In the genomic region with DNA sequence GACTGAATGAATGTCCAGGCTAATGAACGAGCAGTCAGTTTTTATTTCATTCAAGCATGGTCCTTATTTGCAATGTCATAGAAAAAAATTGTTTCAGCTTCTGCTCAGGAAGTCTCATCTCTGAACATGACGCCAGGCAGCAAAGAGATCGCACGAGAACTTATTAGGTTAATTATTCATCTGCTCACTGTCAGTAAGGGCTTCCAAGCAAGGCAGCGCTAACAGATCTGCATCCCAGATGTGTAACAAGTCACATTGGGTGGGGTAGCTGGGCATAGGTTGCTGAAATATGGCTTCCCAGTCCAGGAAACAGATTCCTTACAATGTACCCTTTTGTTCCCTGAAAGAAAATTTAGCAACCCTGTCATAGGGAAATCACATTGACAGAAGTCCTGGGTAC, we compare ENCODE assay signal across 16 cellular contexts.
DNase-seq lines count a peak whose midpoint lies in the region; ATAC-seq and TF ChIP-seq lines count a peak whose summit lies in the region.
"Had no signal": no experiment of that assay in that cellular context is flagged by ENCODE, and none has a peak within 500 bp of the region (broad histone marks: within the 10 kb centered on the region; RNA-seq: fewer than 3 reads in every experiment).

No MANE protein-coding gene starts in this region.

- no peak overlapping the region for H3K4me3 Mint-ChIP-seq in activated CD4-positive, alpha-beta memory T cell treated with anti-CD3 and anti-CD28 coated beads for 36 hours
- no peak overlapping the region for H3K4me3 Mint-ChIP-seq in activated CD4-positive, alpha-beta memory T cell treated with anti-CD3 and anti-CD28 coated beads, Interleukin-2, amount 10 ng/mL, durations not matched to agents 7 days and 5 days
- no peak overlapping the region for H3K4me3 Mint-ChIP-seq in activated CD8-positive, alpha-beta T cell treated with anti-CD3 and anti-CD28 coated beads, Interleukin-2, amount 10 ng/mL, durations not matched to agents 7 days and 5 days
- H3K4me3 Mint-ChIP-seq in natural killer cell treated with Interleukin-12 subunit alpha and Interleukin-12 subunit beta and Interleukin-15 and Interleukin-18, amount 100 ng/mL, for 72 hours = peak overlapping the region; percentile 54
- H3K4me3 Mint-ChIP-seq in Calu3 (ENCODE audit: low read depth, unreplicated experiment) = no peak overlapping the region

- POLR2A ChIA-PET in activated CD4-positive, alpha-beta memory T cell treated with anti-CD3 and anti-CD28 coated beads for 36 hours (lab: Charles Lee) = no interaction called here
- POLR2A ChIA-PET in activated CD4-positive, alpha-beta memory T cell treated with anti-CD3 and anti-CD28 coated beads, Interleukin-2, amount 10 ng/mL, durations not matched to agents 7 days and 5 days (lab: Charles Lee) = interaction anchor here (0.6 to 2.8 kb wide), 3 partner anchors 8 to 62 kb away, joined by 3 to 12 read pairs (median 3); a partner anchor contains a TSS
- POLR2A ChIA-PET in activated CD8-positive, alpha-beta T cell treated with anti-CD3 and anti-CD28 coated beads, Interleukin-2, amount 10 ng/mL, durations not matched to agents 7 days and 5 days (lab: Charles Lee) = no interaction called here

- peak; percentile 38 for ATAC-seq in GM21825 (IDR thresholded peaks at IDR 0.05; ENCODE audit: unreplicated experiment)
- ATAC-seq in activated CD8-positive, alpha-beta T cell treated with anti-CD3 and anti-CD28 coated beads, Interleukin-2, amount 10 ng/mL, durations not matched to agents 7 days and 5 days = no peak
- no peak for ATAC-seq in natural killer cell treated with Interleukin-12 subunit alpha and Interleukin-12 subunit beta and Interleukin-15 and Interleukin-18, amount 100 ng/mL, for 72 hours

- CTCF ChIA-PET in activated CD4-positive, alpha-beta memory T cell treated with anti-CD3 and anti-CD28 coated beads for 36 hours (lab: Charles Lee) = interaction anchor here (2.0 kb wide), 1 partner anchor 8 kb away, joined by 4 read pairs; no protein-coding TSS in a partner anchor
- CTCF ChIA-PET in activated CD4-positive, alpha-beta memory T cell treated with anti-CD3 and anti-CD28 coated beads, Interleukin-2, amount 10 ng/mL, durations not matched to agents 7 days and 5 days (lab: Charles Lee) = no interaction called here
- CTCF ChIA-PET in activated CD8-positive, alpha-beta T cell treated with anti-CD3 and anti-CD28 coated beads, Interleukin-2, amount 10 ng/mL, durations not matched to agents 7 days and 5 days (lab: Charles Lee) = no interaction called here
- CTCF ChIA-PET in Calu3 (lab: Charles Lee) = no interaction called here

- H3K9me3 Mint-ChIP-seq in activated CD4-positive, alpha-beta memory T cell treated with anti-CD3 and anti-CD28 coated beads for 36 hours = no peaks in the 10 kb centered on the region
- H3K9me3 Mint-ChIP-seq in activated CD4-positive, alpha-beta memory T cell treated with anti-CD3 and anti-CD28 coated beads, Interleukin-2, amount 10 ng/mL, durations not matched to agents 7 days and 5 days = no peaks in the 10 kb centered on the region
- no peaks in the 10 kb centered on the region for H3K9me3 Mint-ChIP-seq in activated CD8-positive, alpha-beta T cell treated with anti-CD3 and anti-CD28 coated beads, Interleukin-2, amount 10 ng/mL, durations not matched to agents 7 days and 5 days (ENCODE audit: insufficient read depth)
- no peaks in the 10 kb centered on the region for H3K9me3 Mint-ChIP-seq in natural killer cell treated with Interleukin-12 subunit alpha and Interleukin-12 subunit beta and Interleukin-15 and Interleukin-18, amount 100 ng/mL, for 72 hours
- no peaks in the 10 kb centered on the region for H3K9me3 Mint-ChIP-seq in Calu3 (ENCODE audit: low read depth, unreplicated experiment)

- intact Hi-C loops in activated CD4-positive, alpha-beta memory T cell treated with anti-CD3 and anti-CD28 coated beads for 36 hours (cut with micrococcal nuclease) = no loop called here
- intact Hi-C loops in Calu3 (cut with micrococcal nuclease; ENCODE audit: unreplicated experiment) = no loop called here

- no peaks in the 10 kb centered on the region for H3K27me3 Mint-ChIP-seq in activated CD4-positive, alpha-beta memory T cell treated with anti-CD3 and anti-CD28 coated beads for 36 hours
- no peaks in the 10 kb centered on the region for H3K27me3 Mint-ChIP-seq in activated CD4-positive, alpha-beta memory T cell treated with anti-CD3 and anti-CD28 coated beads, Interleukin-2, amount 10 ng/mL, durations not matched to agents 7 days and 5 days
- H3K27me3 Mint-ChIP-seq in activated CD8-positive, alpha-beta T cell treated with anti-CD3 and anti-CD28 coated beads, Interleukin-2, amount 10 ng/mL, durations not matched to agents 7 days and 5 days (ENCODE audit: low read depth) = no peaks in the 10 kb centered on the region
- no peaks in the 10 kb centered on the region for H3K27me3 Mint-ChIP-seq in natural killer cell treated with Interleukin-12 subunit alpha and Interleukin-12 subunit beta and Interleukin-15 and Interleukin-18, amount 100 ng/mL, for 72 hours
- H3K27me3 Mint-ChIP-seq in Calu3 (ENCODE audit: unreplicated experiment) = no peaks in the 10 kb centered on the region

- no peak for DNase-seq in activated CD4-positive, alpha-beta memory T cell treated with anti-CD3 and anti-CD28 coated beads for 36 hours
- no peak for DNase-seq in activated CD4-positive, alpha-beta memory T cell treated with anti-CD3 and anti-CD28 coated beads, Interleukin-2, amount 10 ng/mL, durations not matched to agents 7 days and 5 days
- DNase-seq in activated CD8-positive, alpha-beta T cell treated with anti-CD3 and anti-CD28 coated beads, Interleukin-2, amount 10 ng/mL, durations not matched to agents 7 days and 5 days = peak; percentile 18
- DNase-seq in natural killer cell treated with Interleukin-12 subunit alpha and Interleukin-12 subunit beta and Interleukin-15 and Interleukin-18, amount 100 ng/mL, for 72 hours (ENCODE audit: low spot score) = no peak
- DNase-seq in cerebellar cortex (ENCODE audit: low spot score) (no peak), Calu3 (no peak), NCI-H345 (lab: John Stamatoyannopoulos, UW) (no peak)
- DNase-seq: activated CD4-positive, CD25-positive, alpha-beta regulatory T cell; central memory CD4-positive, alpha-beta T cell; DMS53; Karpas-422; NCI-H187; posterior cingulate gyrus; SHP77; stimulated activated CD8-positive, alpha-beta memory T cell treated with anti-CD3 and anti-CD28 coated beads, Interleukin-4, amount 100 ng/mL, for 48 hours had no signal

- BruUV-seq in Calu3 (replicated peaks; lab: Mats Ljungman, UMichigan) = no TSS peak

- H3K4me1 Mint-ChIP-seq in activated CD4-positive, alpha-beta memory T cell treated with anti-CD3 and anti-CD28 coated beads for 36 hours (ENCODE audit: low read depth) = peaks cover 81% of the 10 kb centered on the region
- peaks cover 76% of the 10 kb centered on the region for H3K4me1 Mint-ChIP-seq in activated CD4-positive, alpha-beta memory T cell treated with anti-CD3 and anti-CD28 coated beads, Interleukin-2, amount 10 ng/mL, durations not matched to agents 7 days and 5 days
- peaks cover 81% of the 10 kb centered on the region for H3K4me1 Mint-ChIP-seq in activated CD8-positive, alpha-beta T cell treated with anti-CD3 and anti-CD28 coated beads, Interleukin-2, amount 10 ng/mL, durations not matched to agents 7 days and 5 days (ENCODE audit: low read depth)
- H3K4me1 Mint-ChIP-seq in natural killer cell treated with Interleukin-12 subunit alpha and Interleukin-12 subunit beta and Interleukin-15 and Interleukin-18, amount 100 ng/mL, for 72 hours (ENCODE audit: low read depth in 2 of 2) = peaks cover 65 to 84% of the 10 kb centered on the region in 2 donors
- no peaks in the 10 kb centered on the region for H3K4me1 Mint-ChIP-seq in Calu3 (ENCODE audit: low read depth, unreplicated experiment)

- peak overlapping the region; percentile 23 for H3K27ac Mint-ChIP-seq in activated CD4-positive, alpha-beta memory T cell treated with anti-CD3 and anti-CD28 coated beads for 36 hours
- H3K27ac Mint-ChIP-seq in activated CD4-positive, alpha-beta memory T cell treated with anti-CD3 and anti-CD28 coated beads, Interleukin-2, amount 10 ng/mL, durations not matched to agents 7 days and 5 days = no peak overlapping the region
- H3K27ac Mint-ChIP-seq in activated CD8-positive, alpha-beta T cell treated with anti-CD3 and anti-CD28 coated beads, Interleukin-2, amount 10 ng/mL, durations not matched to agents 7 days and 5 days = no peak overlapping the region
- H3K27ac Mint-ChIP-seq in natural killer cell treated with Interleukin-12 subunit alpha and Interleukin-12 subunit beta and Interleukin-15 and Interleukin-18, amount 100 ng/mL, for 72 hours = peak overlapping the region; percentile 96 to 98
- no peak overlapping the region for H3K27ac Mint-ChIP-seq in Calu3 (ENCODE audit: unreplicated experiment)

- peaks cover 8% of the 10 kb centered on the region for H3K36me3 Mint-ChIP-seq in activated CD4-positive, alpha-beta memory T cell treated with anti-CD3 and anti-CD28 coated beads for 36 hours
- peaks cover 56% of the 10 kb centered on the region for H3K36me3 Mint-ChIP-seq in activated CD4-positive, alpha-beta memory T cell treated with anti-CD3 and anti-CD28 coated beads, Interleukin-2, amount 10 ng/mL, durations not matched to agents 7 days and 5 days (ENCODE audit: low read depth)
- H3K36me3 Mint-ChIP-seq in activated CD8-positive, alpha-beta T cell treated with anti-CD3 and anti-CD28 coated beads, Interleukin-2, amount 10 ng/mL, durations not matched to agents 7 days and 5 days (ENCODE audit: low read depth) = peaks cover 55% of the 10 kb centered on the region
- peaks cover 27% of the 10 kb centered on the region for H3K36me3 Mint-ChIP-seq in natural killer cell treated with Interleukin-12 subunit alpha and Interleukin-12 subunit beta and Interleukin-15 and Interleukin-18, amount 100 ng/mL, for 72 hours
- no peaks in the 10 kb centered on the region for H3K36me3 Mint-ChIP-seq in Calu3 (ENCODE audit: insufficient read depth, unreplicated experiment)

- TF ChIP-seq CTCF in Calu3 (IDR thresholded peaks at IDR 0.05; ENCODE audit: unreplicated experiment) = no peak

Comparison
In these comparisons a context has a peak if more than half of its experiments do, and no peak if none do; other contexts are left out.
1. H3K27ac Mint-ChIP-seq: peak in activated CD4-positive, alpha-beta memory T cell treated with anti-CD3 and anti-CD28 coated beads for 36 hours (single experiment) and natural killer cell treated with Interleukin-12 subunit alpha and Interleukin-12 subunit beta and Interleukin-15 and Interleukin-18, amount 100 ng/mL, for 72 hours (2 of 2); none in activated CD4-positive, alpha-beta memory T cell treated with anti-CD3 and anti-CD28 coated beads, Interleukin-2, amount 10 ng/mL, durations not matched to agents 7 days and 5 days (single experiment), activated CD8-positive, alpha-beta T cell treated with anti-CD3 and anti-CD28 coated beads, Interleukin-2, amount 10 ng/mL, durations not matched to agents 7 days and 5 days (single experiment) and Calu3 (single experiment).